8 cellular contexts compared by ENCODE assay signal in genomic region chr2:174593574-174594203, GRCh38. TPM values are rescaled to one million over a fixed set of nuclear protein-coding genes. Genes with fewer than 3 reads are reported as not detected.
A peak's percentile ranks its signal among the peaks of the same experiment; 100 is the strongest.
DNase-seq lines count a peak whose midpoint lies in the region; ATAC-seq and TF ChIP-seq lines count a peak whose summit lies in the region.

No MANE protein-coding gene starts in this region.

- peak overlapping the region; percentile 82 for H3K4me2 ChIP-seq in smooth muscle cell

- ATAC-seq in HG03039 (IDR thresholded peaks at IDR 0.05; ENCODE audit: unreplicated experiment) (peak; percentile 51), left cardiac atrium (peak; percentile 68 to 72)

- peaks cover 5% of the 10 kb centered on the region for H3F3A ChIP-seq in smooth muscle cell (ENCODE audit: low read depth)

- intact Hi-C loops in left cardiac atrium (cut with DNase I), result no loop called here

- no peaks in the 10 kb centered on the region for H3K9me3 ChIP-seq in smooth muscle cell (replicated peaks; ENCODE audit: low read depth)

- H4K20me1 ChIP-seq in smooth muscle cell (ENCODE audit: low read depth), result no peaks in the 10 kb centered on the region

- H2AFZ ChIP-seq in smooth muscle cell (ENCODE audit: low read depth), result peak overlapping the region; percentile 6

- peak overlapping the region; percentile 37 for H3K9ac ChIP-seq in smooth muscle cell (ENCODE audit: low read depth)

- peak overlapping the region; percentile 77 for H3K27ac ChIP-seq in smooth muscle cell (ENCODE audit: low read depth)

- H3K4me3 ChIP-seq in smooth muscle cell, result no peak overlapping the region

- H3K79me2 ChIP-seq in smooth muscle cell (ENCODE audit: low read depth), result peaks cover 32% of the 10 kb centered on the region

- H3K4me1 ChIP-seq in smooth muscle cell (ENCODE audit: low read depth), result peaks cover 18% of the 10 kb centered on the region

- WGBS in smooth muscle cell (ENCODE audit: low lambda C conversion rate), result 16% methylated on average over 6 of the region's 6 CpGs

- no peak for TF ChIP-seq CTCF in smooth muscle cell (IDR thresholded peaks at IDR 0.05; ENCODE audit: borderline replicate concordance, insufficient read depth, poor library complexity, severe bottlenecking)

- no peaks in the 10 kb centered on the region for H3K36me3 ChIP-seq in smooth muscle cell (ENCODE audit: low read depth)

- H3K27me3 ChIP-seq in smooth muscle cell (ENCODE audit: low read depth), result no peaks in the 10 kb centered on the region

- DNase-seq in NCI-H748 (lab: John Stamatoyannopoulos, UW; ENCODE audit: unreplicated experiment), result peak; percentile 32
- DNase-seq in NCI-H748 treated with DMSO at 0.1 percent for 48 hours (lab: John Stamatoyannopoulos, UW), result no peak
- peak; percentile 88 for DNase-seq in OCI-M1 (lab: John Stamatoyannopoulos, UW)
- DNase-seq in activated naive CD4-positive, alpha-beta T cell (lab: John Stamatoyannopoulos, UW), result peak in 3 of 4 experiments; percentile 6 to 45 (median 20)
- no peak for DNase-seq in left cardiac atrium
- DNase-seq in smooth muscle cell (lab: John Stamatoyannopoulos, UW; ENCODE audit: unreplicated experiment), result no peak
- no peak for DNase-seq in NCI-H1105 treated with DMSO at 0.1 percent for 48 hours (lab: John Stamatoyannopoulos, UW)

RNA-seq across cellular contexts. Expression of gene WIPF1, which starts 3.9 kb away (rescaled TPM):
- total RNA-seq in left cardiac atrium, result 10 to 100 TPM; 25.1 to 29.9 TPM
- 27.3 and 29.0 TPM in 2 replicates for total RNA-seq in smooth muscle cell
- polyA plus RNA-seq in smooth muscle cell, result 35.5 and 36.4 TPM in 2 replicates

Comparison
In these comparisons a context has a peak if more than half of its experiments do, and no peak if none do; other contexts are left out.
1. DNase-seq: peak in NCI-H748 (single experiment), OCI-M1 (single experiment) and activated naive CD4-positive, alpha-beta T cell (3 of 4); none in NCI-H748 treated with DMSO at 0.1 percent for 48 hours (single experiment), left cardiac atrium (single experiment), smooth muscle cell (single experiment) and NCI-H1105 treated with DMSO at 0.1 percent for 48 hours (single experiment).